ENCODE assay signal across 25 cellular contexts in the genomic region with DNA sequence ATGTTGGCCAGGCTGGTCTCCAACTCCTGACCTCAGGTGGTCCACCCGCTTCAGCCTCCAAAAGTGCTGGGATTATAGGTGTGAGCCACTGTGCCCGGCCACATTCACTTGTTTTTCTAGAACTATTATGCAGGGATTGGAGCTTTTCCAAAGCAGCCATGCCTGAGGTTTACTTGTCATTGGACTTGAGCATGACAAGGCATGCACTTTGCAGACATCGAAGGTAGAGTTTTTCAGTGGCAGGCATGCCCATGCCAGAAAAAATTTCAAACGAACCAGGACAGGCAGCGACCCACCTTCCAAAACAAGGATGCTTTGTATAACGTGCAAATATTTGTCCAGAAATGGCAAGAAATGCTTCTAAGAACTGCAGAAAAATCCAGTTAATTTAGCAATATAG. TPM values are rescaled to one million over a fixed set of nuclear protein-coding genes. Genes with fewer than 3 reads are reported as not detected.
DNase-seq lines count a peak whose midpoint lies in the region; ATAC-seq, FAIRE-seq and TF ChIP-seq lines count a peak whose summit lies in the region.
"Had no signal": no experiment of that assay in that cellular context is flagged by ENCODE, and none has a peak within 500 bp of the region (broad histone marks: within the 10 kb centered on the region; RNA-seq: fewer than 3 reads in every experiment).

No MANE protein-coding gene starts in this region.

- H3K4me1 ChIP-seq in PC-9 (replicated peaks; ENCODE audit: insufficient read depth): no peaks in the 10 kb centered on the region
- H3K4me1 ChIP-seq: BLaER1 had no signal

- no peak overlapping the region for H3K4me3 ChIP-seq in bronchial epithelial cell (ENCODE audit: low read depth, low read length)
- no peak overlapping the region for H3K4me3 ChIP-seq in PC-9
- H3K4me3 ChIP-seq: BLaER1, SK-N-MC had no signal

- no peaks in the 10 kb centered on the region for H3K9me2 ChIP-seq in PC-9 (ENCODE audit: insufficient read depth)

- TF ChIP-seq CTCF in bronchial epithelial cell (IDR thresholded peaks at IDR 0.05; ENCODE audit: insufficient read depth, low read length, severe bottlenecking) (no peak), PC-9 (conservative IDR thresholded peaks at IDR 0.05) (no peak)

- H3K79me2 ChIP-seq in PC-9 (ENCODE audit: low read depth): no peaks in the 10 kb centered on the region

- BruUV-seq in PC-9 (replicated peaks; lab: Mats Ljungman, UMichigan): no TSS peak

- H3K36me3 ChIP-seq in bronchial epithelial cell (ENCODE audit: control insufficient read depth, insufficient read depth, low read length): no peaks in the 10 kb centered on the region
- no peaks in the 10 kb centered on the region for H3K36me3 ChIP-seq in PC-9 (ENCODE audit: low read depth)
- H3K36me3 ChIP-seq: BLaER1 had no signal

- CTCF ChIA-PET in PC-9 (lab: Charles Lee): no interaction called here

- H3F3A ChIP-seq in PC-9 (ENCODE audit: insufficient read depth, low read depth): no peaks in the 10 kb centered on the region

- peak; percentile 13 for FAIRE-seq in bronchial epithelial cell (lab: Jason Lieb, UNC)
- FAIRE-seq: G401.6, GM12892, HTR-8/SVneo had no signal

- no peak overlapping the region for H3K4me2 ChIP-seq in PC-9
- H3K4me2 ChIP-seq: BLaER1 had no signal

- no peak overlapping the region for H3K27ac ChIP-seq in PC-9
- H3K27ac ChIP-seq: 22Rv1, BLaER1, SK-N-MC had no signal

- ATAC-seq in GM21717 (IDR thresholded peaks at IDR 0.05; ENCODE audit: unreplicated experiment): no peak
- ATAC-seq in GM21390 (IDR thresholded peaks at IDR 0.05; ENCODE audit: unreplicated experiment): no peak

- intact Hi-C loops in PC-9 (cut with micrococcal nuclease; ENCODE audit: unreplicated experiment): no loop called here

- peak; percentile 27 for DNase-seq in DMS 273 (lab: John Stamatoyannopoulos, UW; ENCODE audit: unreplicated experiment)
- no peak for DNase-seq in DMS 273 treated with DMSO at 0.1 percent for 48 hours (lab: John Stamatoyannopoulos, UW)
- peak; percentile 92 for DNase-seq in bronchial epithelial cell (ENCODE audit: low read depth)
- peak; percentile 41 for DNase-seq in mesenteric fat pad (ENCODE audit: low spot score)
- DNase-seq in PC-9: no peak
- no peak for DNase-seq in NCI-H2107 treated with DMSO at 0.1 percent for 48 hours (lab: John Stamatoyannopoulos, UW; ENCODE audit: unreplicated experiment)
- DNase-seq: ACHN; CD4-positive, alpha-beta T cell; COR-L47; KG1; NCI-H1105; NCI-H446 treated with DMSO at 0.1 percent for 48 hours; NCI-H526 treated with DMSO at 0.1 percent for 48 hours; OCI-M1; SHP77 had no signal

- no peaks in the 10 kb centered on the region for H4K20me1 ChIP-seq in PC-9 (ENCODE audit: insufficient read depth)
- H4K20me1 ChIP-seq: BLaER1 had no signal

- H3K27me3 ChIP-seq in bronchial epithelial cell (ENCODE audit: control insufficient read depth, insufficient read depth, low read length) (no peaks in the 10 kb centered on the region), PC-9 (ENCODE audit: insufficient read depth, low read depth) (peaks cover 74% of the 10 kb centered on the region)
- H3K27me3 ChIP-seq: BLaER1 had no signal

- H2AFZ ChIP-seq in PC-9: no peak overlapping the region

- no peaks in the 10 kb centered on the region for H3K9me3 ChIP-seq in PC-9 (ENCODE audit: insufficient read depth, low read depth)

- POLR2A ChIA-PET in PC-9 (lab: Charles Lee; ENCODE audit: unreplicated experiment): no interaction called here

RNA-seq across cellular contexts. Expression of a gene that starts 17.7 kb away (rescaled TPM):
- 0.79 and 4.2 TPM in 2 replicates for total RNA-seq in bronchial epithelial cell
- 1.2 TPM for total RNA-seq in mesenteric fat pad
- total RNA-seq in PC-9 (2021): not detected in 2 replicates
- total RNA-seq: CD4-positive, alpha-beta T cell; H4 had no signal

RNA-seq across cellular contexts. Expression of a gene that starts 24.9 kb away (rescaled TPM):
- total RNA-seq in bronchial epithelial cell (not detected in 2 replicates), mesenteric fat pad (not detected), PC-9 (2021) (not detected in 2 replicates)
- total RNA-seq: CD4-positive, alpha-beta T cell; Daoy; H4 had no signal

RNA-seq across cellular contexts. Expression of a gene that starts 40.3 kb away (rescaled TPM):
- total RNA-seq in bronchial epithelial cell (4.7 and 10.3 TPM in 2 replicates), mesenteric fat pad (2.9 TPM), PC-9 (2021) (3.9 and 4.2 TPM in 2 replicates)
- total RNA-seq: CD4-positive, alpha-beta T cell; H4 had no signal

RNA-seq across cellular contexts. Expression of a gene that starts 42.0 kb away (rescaled TPM):
- under 0.01 TPM in 2 replicates for total RNA-seq in bronchial epithelial cell
- 2.5 TPM for total RNA-seq in mesenteric fat pad
- total RNA-seq in PC-9 (2021): not detected in 2 replicates
- total RNA-seq: H4 had no signal

Comparison
In these comparisons a context has a peak if more than half of its experiments do, and no peak if none do; other contexts are left out.
1. DNase-seq: peak in DMS 273 (single experiment), bronchial epithelial cell (single experiment) and mesenteric fat pad (single experiment); none in DMS 273 treated with DMSO at 0.1 percent for 48 hours (single experiment), PC-9 (0 of 2) and NCI-H2107 treated with DMSO at 0.1 percent for 48 hours (single experiment).